Comparison of ENCODE assay signal across 9 cellular contexts in genomic region chr1:240905225-240905765, GRCh38.
"Had no signal": no experiment of that assay in that cellular context is flagged by ENCODE, and none has a peak within 500 bp of the region (broad histone marks: within the 10 kb centered on the region; RNA-seq: fewer than 3 reads in every experiment).

No MANE protein-coding gene starts in this region.

- H3K9ac ChIP-seq: GM23248 had no signal

- H3K27ac ChIP-seq: GM23248, HL-60 had no signal

- H3K4me3 ChIP-seq: GM23248 had no signal

- H2AFZ ChIP-seq: GM23248 had no signal

- FAIRE-seq: H54 had no signal

- DNase-seq: GM23248, GOT3, H9, HCEC 1CT, HFFc6, Kasumi-1, KG1 had no signal
